16 cellular contexts compared by ENCODE assay signal in the genomic region with DNA sequence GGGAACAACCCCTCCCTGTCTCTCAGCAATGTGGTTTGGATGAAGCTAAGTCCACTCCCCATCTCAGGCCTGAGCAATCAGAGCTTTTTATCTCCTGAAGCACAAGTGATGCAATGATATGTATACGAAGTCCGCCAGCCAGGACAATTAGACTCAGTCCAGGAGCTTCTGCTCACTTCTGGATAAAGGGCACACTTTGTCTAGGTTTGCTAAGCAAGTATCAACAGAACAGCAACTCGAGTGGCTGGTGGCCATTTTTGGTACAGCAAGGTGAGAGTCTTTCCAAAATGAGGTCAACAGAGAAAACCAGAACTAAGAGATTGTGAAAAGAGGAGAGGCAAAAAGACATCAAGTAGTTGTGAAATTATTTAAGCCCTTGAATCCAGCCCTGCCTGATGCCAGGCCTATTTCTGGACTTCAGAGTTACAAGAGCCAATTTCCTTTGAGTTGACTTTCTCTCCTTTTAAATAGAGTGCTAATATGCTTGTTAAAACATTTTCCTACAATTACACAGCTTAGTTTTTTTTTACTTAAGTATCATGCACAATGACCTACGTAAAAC. TPM values are rescaled to one million over a fixed set of nuclear protein-coding genes. Genes with fewer than 3 reads are reported as not detected.
"Had no signal": no experiment of that assay in that cellular context is flagged by ENCODE, and none has a peak within 500 bp of the region (broad histone marks: within the 10 kb centered on the region; RNA-seq: fewer than 3 reads in every experiment).

No MANE protein-coding gene starts in this region.

- H3K4me3 ChIP-seq: cardiac muscle cell, dorsolateral prefrontal cortex, lower lobe of right lung, prostate gland, tibial artery, vagina had no signal

- DNase-seq: activated CD4-positive, alpha-beta memory T cell treated with anti-CD3 and anti-CD28 coated beads for 36 hours; activated CD4-positive, alpha-beta T cell treated with anti-CD3 and anti-CD28 coated beads for 36 hours; activated CD8-positive, alpha-beta memory T cell treated with anti-CD3 and anti-CD28 coated beads, Interleukin-2, amount 10 ng/mL, durations not matched to agents 7 days and 5 days; activated effector memory CD4-positive, alpha-beta T cell treated with Interleukin-2 at 50 U/mL for 16 hours; activated T-cell treated with anti-CD3 and anti-CD28 coated beads, Interleukin-2, amount 50 U/mL, for 4 hours; dorsolateral prefrontal cortex; erythroblast; lower lobe of right lung; nephron progenitor cell; occipital lobe; stimulated activated CD4-positive, alpha-beta T cell treated with anti-CD3 and anti-CD28 coated beads, Interleukin-2, amount 100 ng/mL, for 48 hours; stimulated activated naive B cell treated with anti-CD40 and anti-IgM and Interleukin-4, amounts not matched to agents 10 μg/mL and 1 μg/mL and 100 μg/mL, for 72 hours; tibial artery had no signal

- H3K27me3 ChIP-seq: cardiac muscle cell, dorsolateral prefrontal cortex, tibial artery, vagina had no signal

- H3K9me3 ChIP-seq: lower lobe of right lung, prostate gland, tibial artery, vagina had no signal

- H3K36me3 ChIP-seq: prostate gland had no signal

- H3K27ac ChIP-seq: cardiac muscle cell, dorsolateral prefrontal cortex, lower lobe of right lung, prostate gland, tibial artery, vagina had no signal

- H3K4me1 ChIP-seq: prostate gland had no signal

RNA-seq across cellular contexts. Expression of gene MORN5, which starts 8.4 kb away (rescaled TPM):
- polyA plus RNA-seq: cardiac muscle cell had no signal
